8 cellular contexts compared by ENCODE assay signal in genomic region chr12:76183459-76184186, GRCh38.
DNase-seq lines count a peak whose midpoint lies in the region; ATAC-seq, FAIRE-seq and TF ChIP-seq lines count a peak whose summit lies in the region.

No MANE protein-coding gene starts in this region.

- CTCF ChIA-PET in activated CD4-positive, alpha-beta memory T cell treated with anti-CD3 and anti-CD28 coated beads for 36 hours (lab: Charles Lee), result interaction anchor here (2.7 kb wide), 1 partner anchor 24 kb away, joined by 15 read pairs; no protein-coding TSS in a partner anchor
- CTCF ChIA-PET in CD8-positive, alpha-beta memory T cell (lab: Charles Lee), result no interaction called here

- H3K9me3 Mint-ChIP-seq in activated CD4-positive, alpha-beta memory T cell treated with anti-CD3 and anti-CD28 coated beads for 36 hours, result no peaks in the 10 kb centered on the region
- no peaks in the 10 kb centered on the region for H3K9me3 Mint-ChIP-seq in CD8-positive, alpha-beta memory T cell

- H3K36me3 Mint-ChIP-seq in activated CD4-positive, alpha-beta memory T cell treated with anti-CD3 and anti-CD28 coated beads for 36 hours, result no peaks in the 10 kb centered on the region
- no peaks in the 10 kb centered on the region for H3K36me3 Mint-ChIP-seq in CD8-positive, alpha-beta memory T cell

- no peaks in the 10 kb centered on the region for H3K9me1 ChIP-seq in keratinocyte (ENCODE audit: control insufficient read depth, extremely low read depth, insufficient read depth, low read length)

- no peak overlapping the region for H3K4me3 ChIP-seq in keratinocyte (ENCODE audit: control insufficient read depth in 2 of 3, extremely low read depth in 1 of 3, insufficient read depth in 2 of 3, low read depth in 1 of 3, low read length in 3 of 3)
- H3K4me3 ChIP-seq in CD8-positive, alpha-beta memory T cell (ENCODE audit: low read length), result no peak overlapping the region

- no peak overlapping the region for H3K9ac ChIP-seq in keratinocyte (ENCODE audit: control insufficient read depth, extremely low read depth, insufficient read depth, low read length)

- no peaks in the 10 kb centered on the region for H3K27me3 ChIP-seq in keratinocyte (ENCODE audit: control insufficient read depth, extremely low read depth, insufficient read depth, low read length)
- H3K27me3 ChIP-seq in CD8-positive, alpha-beta memory T cell (ENCODE audit: insufficient read depth, low read length, poor library complexity, severe bottlenecking), result no peaks in the 10 kb centered on the region

- no peaks in the 10 kb centered on the region for H3K9me3 ChIP-seq in keratinocyte (ENCODE audit: control insufficient read depth, low read depth, low read length)
- no peaks in the 10 kb centered on the region for H3K9me3 ChIP-seq in CD8-positive, alpha-beta memory T cell (ENCODE audit: low read length)

- no peaks in the 10 kb centered on the region for H3K36me3 ChIP-seq in keratinocyte (ENCODE audit: control insufficient read depth in 2 of 2, extremely low read depth in 1 of 2, insufficient read depth in 2 of 2, low read length in 2 of 2)
- H3K36me3 ChIP-seq in CD8-positive, alpha-beta memory T cell (ENCODE audit: insufficient read depth, low read length), result no peaks in the 10 kb centered on the region

- no peak overlapping the region for H3K4me3 Mint-ChIP-seq in activated CD4-positive, alpha-beta memory T cell treated with anti-CD3 and anti-CD28 coated beads for 36 hours
- H3K4me3 Mint-ChIP-seq in CD8-positive, alpha-beta memory T cell, result no peak overlapping the region

- peak overlapping the region; percentile 49 for H3K27ac ChIP-seq in keratinocyte (ENCODE audit: control insufficient read depth, insufficient read depth, low read length)
- H3K27ac ChIP-seq in CD8-positive, alpha-beta memory T cell (ENCODE audit: low read depth, low read length), result no peak overlapping the region

- H3K27me3 Mint-ChIP-seq in activated CD4-positive, alpha-beta memory T cell treated with anti-CD3 and anti-CD28 coated beads for 36 hours, result peaks cover 56% of the 10 kb centered on the region
- H3K27me3 Mint-ChIP-seq in CD8-positive, alpha-beta memory T cell, result peaks cover 21 to 31% of the 10 kb centered on the region in 2 donors

- DNase-seq in CD1c-positive myeloid dendritic cell (ENCODE audit: extremely low spot score) (peak; percentile 97), keratinocyte (ENCODE audit: low read depth, low spot score) (peak; percentile 79), NCI-H69 (lab: John Stamatoyannopoulos, UW) (no peak), HuH-7 (ENCODE audit: low spot score) (no peak)
- peak; percentile 81 for DNase-seq in activated CD4-positive, alpha-beta memory T cell treated with anti-CD3 and anti-CD28 coated beads for 36 hours
- DNase-seq in CD8-positive, alpha-beta memory T cell, result no peak

- POLR2A ChIA-PET in activated CD4-positive, alpha-beta memory T cell treated with anti-CD3 and anti-CD28 coated beads for 36 hours (lab: Charles Lee), result interaction anchor here (0.5 to 1.4 kb wide), 3 partner anchors 25 to 164 kb away, joined by 4 to 8 read pairs (median 4); no protein-coding TSS in a partner anchor
- POLR2A ChIA-PET in CD8-positive, alpha-beta memory T cell (lab: Charles Lee), result no interaction called here

- no peaks in the 10 kb centered on the region for H4K20me1 ChIP-seq in keratinocyte (ENCODE audit: control insufficient read depth, extremely low read depth, insufficient read depth, low read length)

- dilution Hi-C loops in keratinocyte (cut with MboI; ENCODE audit: extremely low pct_ligation_motif_present, low sequenced_read_pairs), result no loop called here

- peaks cover 13% of the 10 kb centered on the region for H3K4me1 ChIP-seq in keratinocyte (ENCODE audit: control insufficient read depth, extremely low read depth, insufficient read depth, low read length)
- H3K4me1 ChIP-seq in CD8-positive, alpha-beta memory T cell (ENCODE audit: insufficient read depth, low read length), result no peaks in the 10 kb centered on the region

- peak overlapping the region; percentile 62 for H3K4me2 ChIP-seq in keratinocyte (ENCODE audit: control insufficient read depth, extremely low read depth, insufficient read depth, low read depth, low read length)

- peak; percentile 94 for FAIRE-seq in keratinocyte (lab: Jason Lieb, UNC)

- no peak overlapping the region for H3K27ac Mint-ChIP-seq in activated CD4-positive, alpha-beta memory T cell treated with anti-CD3 and anti-CD28 coated beads for 36 hours
- H3K27ac Mint-ChIP-seq in CD8-positive, alpha-beta memory T cell, result no peak overlapping the region

- no peak for TF ChIP-seq CTCF in keratinocyte (optimal IDR thresholded peaks at IDR 0.05 in 1 of 3, IDR thresholded peaks at IDR 0.05 in 1 of 3, conservative IDR thresholded peaks at IDR 0.05 in 1 of 3; ENCODE audit: extremely low read depth in 1 of 3, insufficient read depth in 2 of 3, low read length in 3 of 3)

- peak; percentile 78 for ATAC-seq in GM19438 (IDR thresholded peaks at IDR 0.05; ENCODE audit: low read depth, unreplicated experiment)
- peak; percentile 94 for ATAC-seq in HG03342 (IDR thresholded peaks at IDR 0.05; ENCODE audit: unreplicated experiment)

- no peaks in the 10 kb centered on the region for H3K79me2 ChIP-seq in keratinocyte (ENCODE audit: control insufficient read depth, insufficient read depth, low read length)

- H2AFZ ChIP-seq in keratinocyte (ENCODE audit: control insufficient read depth, low read length), result peak overlapping the region; percentile 80

- intact Hi-C loops in activated CD4-positive, alpha-beta memory T cell treated with anti-CD3 and anti-CD28 coated beads for 36 hours (cut with micrococcal nuclease), result loop anchor here (1.0 to 2.0 kb wide), 4 partner anchors 25 to 164 kb away; partner anchors contain the start of gene NAP1L1

- H3K4me1 Mint-ChIP-seq in activated CD4-positive, alpha-beta memory T cell treated with anti-CD3 and anti-CD28 coated beads for 36 hours (ENCODE audit: low read depth), result peaks cover 12% of the 10 kb centered on the region
- H3K4me1 Mint-ChIP-seq in CD8-positive, alpha-beta memory T cell, result no peaks in the 10 kb centered on the region

Comparison
In these comparisons a context has a peak if more than half of its experiments do, and no peak if none do; other contexts are left out.
1. DNase-seq: peak in CD1c-positive myeloid dendritic cell (single experiment), activated CD4-positive, alpha-beta memory T cell treated with anti-CD3 and anti-CD28 coated beads for 36 hours (single experiment) and keratinocyte (single experiment); none in NCI-H69 (single experiment), HuH-7 (single experiment) and CD8-positive, alpha-beta memory T cell (0 of 5).